ENCODE assay signal across 1 cellular context in the genomic region with DNA sequence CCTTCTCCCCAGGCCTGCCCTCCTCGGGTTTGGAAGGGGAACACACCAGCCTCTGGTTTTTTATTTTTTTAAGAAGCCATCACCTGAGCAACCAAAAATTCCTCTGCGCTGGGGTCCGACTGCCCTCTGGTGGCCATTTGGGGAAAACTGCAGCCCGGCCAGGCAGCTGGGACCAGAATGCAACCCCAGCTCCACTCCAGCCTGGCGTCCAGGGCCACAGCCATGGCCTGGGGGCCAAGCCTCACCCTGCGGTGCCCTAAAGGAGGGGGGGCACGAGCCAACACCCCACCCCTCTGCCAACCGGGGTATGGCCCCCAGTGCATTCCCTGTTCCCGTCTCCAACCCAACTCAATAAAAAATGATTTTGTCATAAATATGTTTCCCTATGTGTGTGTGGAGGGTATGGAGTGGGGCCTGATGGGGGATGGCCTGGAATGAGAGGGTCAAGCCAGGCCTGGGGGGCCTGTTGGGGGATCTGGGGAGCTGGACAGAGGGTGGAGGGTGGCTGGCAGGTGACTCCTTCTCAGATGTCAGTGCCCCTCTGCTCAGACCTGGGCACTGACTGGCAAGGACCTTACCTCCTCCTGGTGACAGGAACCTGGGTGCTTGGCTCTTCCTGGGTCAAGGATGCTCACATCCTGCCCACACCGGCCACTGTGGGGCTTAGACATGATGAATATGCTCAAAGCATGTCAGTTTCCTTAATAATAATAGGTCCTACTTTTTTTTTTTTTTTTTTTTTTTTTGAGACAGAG.
TF ChIP-seq lines count a peak whose summit lies in the region.

No MANE protein-coding gene starts in this region.

TF ChIP-seq in K562, 482 proteins besides CTCF, POLR2A, EP300 and RAD21 (continued from another document):
- TF ChIP-seq ARID3A (IDR thresholded peaks at IDR 0.05; ENCODE audit: borderline replicate concordance, low read depth, low read length) (peak; percentile 48; the same call in 1 of the 2 replicates), SAP30 (IDR thresholded peaks at IDR 0.05; ENCODE audit: borderline replicate concordance, insufficient read depth, low read depth, low read length, poor library complexity, severe bottlenecking) (no peak), TBP (optimal IDR thresholded peaks at IDR 0.05; ENCODE audit: low read depth, low read length) (peak; percentile 17), PHF20 (IDR thresholded peaks at IDR 0.05; ENCODE audit: partially characterized antibody) (no peak), ZBTB7A (IDR thresholded peaks at IDR 0.05; ENCODE audit: borderline replicate concordance, control insufficient read depth, low read depth, low read length) (peak; percentile 58; the same call in 1 of the 2 replicates), ETS1 (conservative IDR thresholded peaks at IDR 0.05; ENCODE audit: control insufficient read depth, low read depth, low read length) (no peak), POLR2G (IDR thresholded peaks at IDR 0.05; ENCODE audit: low read depth, low read length) (peak; percentile 57), TEAD4 (IDR thresholded peaks at IDR 0.05; ENCODE audit: low read length) (peak; percentile 51), TEAD4 (CRISPR knock-in tag; IDR thresholded peaks at IDR 0.05; ENCODE audit: borderline replicate concordance) (no peak), MITF (IDR thresholded peaks at IDR 0.05) (0 out of 2 replicates have a peak, but pooled peaks have one; percentile 25), ADNP (tag; IDR thresholded peaks at IDR 0.05) (no peak), SREBF1 (IDR thresholded peaks at IDR 0.05; ENCODE audit: borderline replicate concordance, low read depth, low read length) (peak; percentile 59; the same call in 1 of the 2 replicates), STAG1 (CRISPR knock-in tag; IDR thresholded peaks at IDR 0.05; ENCODE audit: borderline replicate concordance) (peak; percentile 86), CREB1 (IDR thresholded peaks at IDR 0.05) (peak; percentile 33; the same call in 1 of the 2 replicates), CREB1 (CRISPR knock-in tag; IDR thresholded peaks at IDR 0.05) (0 out of 2 replicates have a peak, but pooled peaks have one; percentile 19), ZKSCAN1 (IDR thresholded peaks at IDR 0.05; ENCODE audit: low read depth, low read length) (0 out of 2 replicates have a peak, but pooled peaks have one; percentile 31)
- TF ChIP-seq, protein P1, sequence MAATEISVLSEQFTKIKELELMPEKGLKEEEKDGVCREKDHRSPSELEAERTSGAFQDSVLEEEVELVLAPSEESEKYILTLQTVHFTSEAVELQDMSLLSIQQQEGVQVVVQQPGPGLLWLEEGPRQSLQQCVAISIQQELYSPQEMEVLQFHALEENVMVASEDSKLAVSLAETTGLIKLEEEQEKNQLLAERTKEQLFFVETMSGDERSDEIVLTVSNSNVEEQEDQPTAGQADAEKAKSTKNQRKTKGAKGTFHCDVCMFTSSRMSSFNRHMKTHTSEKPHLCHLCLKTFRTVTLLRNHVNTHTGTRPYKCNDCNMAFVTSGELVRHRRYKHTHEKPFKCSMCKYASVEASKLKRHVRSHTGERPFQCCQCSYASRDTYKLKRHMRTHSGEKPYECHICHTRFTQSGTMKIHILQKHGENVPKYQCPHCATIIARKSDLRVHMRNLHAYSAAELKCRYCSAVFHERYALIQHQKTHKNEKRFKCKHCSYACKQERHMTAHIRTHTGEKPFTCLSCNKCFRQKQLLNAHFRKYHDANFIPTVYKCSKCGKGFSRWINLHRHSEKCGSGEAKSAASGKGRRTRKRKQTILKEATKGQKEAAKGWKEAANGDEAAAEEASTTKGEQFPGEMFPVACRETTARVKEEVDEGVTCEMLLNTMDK (IDR thresholded peaks at IDR 0.05; ENCODE audit: borderline replicate concordance, insufficient read depth, low read depth, low read length, poor library complexity, severe bottlenecking), result peak; percentile 57
- TF ChIP-seq, protein P2, sequence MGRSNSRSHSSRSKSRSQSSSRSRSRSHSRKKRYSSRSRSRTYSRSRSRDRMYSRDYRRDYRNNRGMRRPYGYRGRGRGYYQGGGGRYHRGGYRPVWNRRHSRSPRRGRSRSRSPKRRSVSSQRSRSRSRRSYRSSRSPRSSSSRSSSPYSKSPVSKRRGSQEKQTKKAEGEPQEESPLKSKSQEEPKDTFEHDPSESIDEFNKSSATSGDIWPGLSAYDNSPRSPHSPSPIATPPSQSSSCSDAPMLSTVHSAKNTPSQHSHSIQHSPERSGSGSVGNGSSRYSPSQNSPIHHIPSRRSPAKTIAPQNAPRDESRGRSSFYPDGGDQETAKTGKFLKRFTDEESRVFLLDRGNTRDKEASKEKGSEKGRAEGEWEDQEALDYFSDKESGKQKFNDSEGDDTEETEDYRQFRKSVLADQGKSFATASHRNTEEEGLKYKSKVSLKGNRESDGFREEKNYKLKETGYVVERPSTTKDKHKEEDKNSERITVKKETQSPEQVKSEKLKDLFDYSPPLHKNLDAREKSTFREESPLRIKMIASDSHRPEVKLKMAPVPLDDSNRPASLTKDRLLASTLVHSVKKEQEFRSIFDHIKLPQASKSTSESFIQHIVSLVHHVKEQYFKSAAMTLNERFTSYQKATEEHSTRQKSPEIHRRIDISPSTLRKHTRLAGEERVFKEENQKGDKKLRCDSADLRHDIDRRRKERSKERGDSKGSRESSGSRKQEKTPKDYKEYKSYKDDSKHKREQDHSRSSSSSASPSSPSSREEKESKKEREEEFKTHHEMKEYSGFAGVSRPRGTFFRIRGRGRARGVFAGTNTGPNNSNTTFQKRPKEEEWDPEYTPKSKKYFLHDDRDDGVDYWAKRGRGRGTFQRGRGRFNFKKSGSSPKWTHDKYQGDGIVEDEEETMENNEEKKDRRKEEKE (IDR thresholded peaks at IDR 0.05; ENCODE audit: borderline replicate concordance in 1 of 2, control insufficient read depth in 1 of 2, low read depth in 2 of 2, low read length in 1 of 2), result 0 out of 4 replicates have a peak, but pooled peaks of 1 of the 2 experiments have one; percentile 34
